Comparison of ENCODE assay signal across 37 cellular contexts in genomic region chr5:97737608-97738007, GRCh38.
"Had no signal": no experiment of that assay in that cellular context is flagged by ENCODE, and none has a peak within 500 bp of the region (broad histone marks: within the 10 kb centered on the region; RNA-seq: fewer than 3 reads in every experiment).

No MANE protein-coding gene starts in this region.

- H3K9me3 ChIP-seq: adrenal gland, ascending aorta, body of pancreas, breast epithelium had no signal

- H3K27ac ChIP-seq: adrenal gland, ascending aorta, body of pancreas, brain microvascular endothelial cell, breast epithelium, cardiac muscle cell had no signal

- H3K4me1 ChIP-seq: adrenal gland, ascending aorta, body of pancreas, breast epithelium had no signal

- H3K4me3 Mint-ChIP-seq: activated naive CD4-positive, alpha-beta T cell treated with anti-CD3 and anti-CD28 coated beads for 36 hours; activated naive CD4-positive, alpha-beta T cell treated with anti-CD3 and anti-CD28 coated beads, Interleukin-2, amount 10 ng/mL, durations not matched to agents 7 days and 5 days; activated naive CD4-positive, alpha-beta T cell treated with anti-CD3 and anti-CD28 coated beads, Interleukin-2, amount 50 U/mL, for 24 hours; activated naive CD8-positive, alpha-beta T cell; activated naive CD8-positive, alpha-beta T cell treated with anti-CD3 and anti-CD28 coated beads for 36 hours; activated naive CD8-positive, alpha-beta T cell treated with anti-CD3 and anti-CD28 coated beads, Interleukin-2, amount 10 ng/mL, durations not matched to agents 7 days and 5 days; activated naive CD8-positive, alpha-beta T cell treated with anti-CD3 and anti-CD28 coated beads, Interleukin-2, amount 50 U/mL, for 24 hours; activated T-cell treated with anti-CD3 and anti-CD28 coated beads, Interleukin-2, amount 50 U/mL, for 24 hours; activated T-cell treated with anti-CD3 and anti-CD28 coated beads, Interleukin-2, amount 50 U/mL, for 4 hours; activated T-cell treated with anti-CD3 and anti-CD28 coated beads, Interleukin-2, amount 50 U/mL, for 72 hours; activated T-helper 1 cell treated with anti-CD3 and anti-CD28 coated beads, Interleukin-12 subunit alpha, Interleukin-12 subunit beta, Interleukin-2, Interleukin-4 antibody, amounts not matched to agents 30 ng/mL and 10 ng/mL and 1 ng/mL, durations not matched to agents 14 hours and 24 hours and 36 hours; activated T-helper 17 cell treated with anti-CD3 and anti-CD28 coated beads, Interleukin-2, amount 50 U/mL, for 72 hours; brain; central memory CD8-positive, alpha-beta T cell had no signal

- H3K4me1 Mint-ChIP-seq: activated naive CD4-positive, alpha-beta T cell treated with anti-CD3 and anti-CD28 coated beads, Interleukin-2, amount 10 ng/mL, durations not matched to agents 7 days and 5 days; activated naive CD4-positive, alpha-beta T cell treated with anti-CD3 and anti-CD28 coated beads, Interleukin-2, amount 50 U/mL, for 24 hours; activated naive CD8-positive, alpha-beta T cell treated with anti-CD3 and anti-CD28 coated beads for 36 hours; activated naive CD8-positive, alpha-beta T cell treated with anti-CD3 and anti-CD28 coated beads, Interleukin-2, amount 10 ng/mL, durations not matched to agents 7 days and 5 days; activated naive CD8-positive, alpha-beta T cell treated with anti-CD3 and anti-CD28 coated beads, Interleukin-2, amount 50 U/mL, for 24 hours; activated T-helper 17 cell treated with anti-CD3 and anti-CD28 coated beads, Interleukin-2, amount 50 U/mL, for 72 hours; brain; central memory CD8-positive, alpha-beta T cell had no signal

- DNase-seq: activated effector memory CD4-positive, alpha-beta T cell treated with anti-CD3 and anti-CD28 coated beads, Interleukin-2, amount 50 U/mL, for 16 hours; activated effector memory CD4-positive, alpha-beta T cell treated with Interleukin-2 at 50 U/mL for 16 hours; activated gamma-delta T cell; activated gamma-delta T cell treated with Interleukin-2 at 50 U/mL for 16 hours; activated naive CD4-positive, alpha-beta T cell; activated naive CD4-positive, alpha-beta T cell treated with anti-CD3 and anti-CD28 coated beads for 36 hours; activated naive CD4-positive, alpha-beta T cell treated with anti-CD3 and anti-CD28 coated beads, Interleukin-2, amount 10 ng/mL, durations not matched to agents 7 days and 5 days; activated naive CD4-positive, alpha-beta T cell treated with anti-CD3 and anti-CD28 coated beads, Interleukin-2, amount 50 U/mL, for 16 hours; activated naive CD4-positive, alpha-beta T cell treated with Interleukin-2 at 50 U/mL for 16 hours; activated naive CD8-positive, alpha-beta T cell treated with anti-CD3 and anti-CD28 coated beads for 36 hours; activated naive CD8-positive, alpha-beta T cell treated with anti-CD3 and anti-CD28 coated beads, Interleukin-2, amount 10 ng/mL, durations not matched to agents 7 days and 5 days; activated naive CD8-positive, alpha-beta T cell treated with anti-CD3 and anti-CD28 coated beads, Interleukin-2, amount 50 U/mL, for 24 hours; activated T-cell treated with anti-CD3 and anti-CD28 coated beads, Interleukin-2, amount 50 U/mL, for 1 hour; activated T-cell treated with anti-CD3 and anti-CD28 coated beads, Interleukin-2, amount 50 U/mL, for 24 hours; activated T-cell treated with anti-CD3 and anti-CD28 coated beads, Interleukin-2, amount 50 U/mL, for 4 hours; activated T-cell treated with anti-CD3 and anti-CD28 coated beads, Interleukin-2, amount 50 U/mL, for 48 hours; activated T-cell treated with anti-CD3 and anti-CD28 coated beads, Interleukin-2, amount 50 U/mL, for 72 hours; adrenal gland; amniotic stem cell; amygdala; anterior cingulate cortex; aorta; body of pancreas; brain microvascular endothelial cell; central memory CD4-positive, alpha-beta T cell; cerebellar nuclear complex had no signal

- H3K36me3 Mint-ChIP-seq: activated naive CD4-positive, alpha-beta T cell treated with anti-CD3 and anti-CD28 coated beads, Interleukin-2, amount 10 ng/mL, durations not matched to agents 7 days and 5 days; activated naive CD4-positive, alpha-beta T cell treated with anti-CD3 and anti-CD28 coated beads, Interleukin-2, amount 50 U/mL, for 24 hours; activated naive CD4-positive, alpha-beta T cell treated with anti-CD3 and anti-CD28 coated beads, Interleukin-2, amount 50 U/mL, for 72 hours; activated naive CD8-positive, alpha-beta T cell; activated naive CD8-positive, alpha-beta T cell treated with anti-CD3 and anti-CD28 coated beads for 36 hours; activated naive CD8-positive, alpha-beta T cell treated with anti-CD3 and anti-CD28 coated beads, Interleukin-2, amount 10 ng/mL, durations not matched to agents 7 days and 5 days; brain had no signal

- H3K27ac Mint-ChIP-seq: activated naive CD4-positive, alpha-beta T cell treated with anti-CD3 and anti-CD28 coated beads for 36 hours; activated naive CD4-positive, alpha-beta T cell treated with anti-CD3 and anti-CD28 coated beads, Interleukin-2, amount 10 ng/mL, durations not matched to agents 7 days and 5 days; activated naive CD4-positive, alpha-beta T cell treated with anti-CD3 and anti-CD28 coated beads, Interleukin-2, amount 50 U/mL, for 24 hours; activated naive CD4-positive, alpha-beta T cell treated with anti-CD3 and anti-CD28 coated beads, Interleukin-2, amount 50 U/mL, for 72 hours; activated naive CD8-positive, alpha-beta T cell; activated naive CD8-positive, alpha-beta T cell treated with anti-CD3 and anti-CD28 coated beads for 36 hours; activated naive CD8-positive, alpha-beta T cell treated with anti-CD3 and anti-CD28 coated beads, Interleukin-2, amount 10 ng/mL, durations not matched to agents 7 days and 5 days; activated naive CD8-positive, alpha-beta T cell treated with anti-CD3 and anti-CD28 coated beads, Interleukin-2, amount 50 U/mL, for 24 hours; activated T-cell treated with anti-CD3 and anti-CD28 coated beads, Interleukin-2, amount 50 U/mL, for 24 hours; activated T-cell treated with anti-CD3 and anti-CD28 coated beads, Interleukin-2, amount 50 U/mL, for 72 hours; activated T-helper 1 cell treated with anti-CD3 and anti-CD28 coated beads, Interleukin-12 subunit alpha, Interleukin-12 subunit beta, Interleukin-2, Interleukin-4 antibody, amounts not matched to agents 30 ng/mL and 10 ng/mL and 1 ng/mL, durations not matched to agents 14 hours and 24 hours and 36 hours; activated T-helper 17 cell treated with anti-CD3 and anti-CD28 coated beads, Interleukin-2, amount 50 U/mL, for 72 hours; activated T-helper 2 cell treated with anti-CD3 and anti-CD28 coated beads, Interferon-gamma antibody, Interleukin-2, Interleukin-4, amounts not matched to agents 10 μg/mL and 5 μg/mL and 100 μg/mL, durations not matched to agents 14 hours and 24 hours and 36 hours; brain had no signal

- H3K36me3 ChIP-seq: adrenal gland, ascending aorta, brain microvascular endothelial cell, breast epithelium, cardiac muscle cell had no signal

- H3K4me3 ChIP-seq: adrenal gland, ascending aorta, body of pancreas, breast epithelium, cardiac muscle cell had no signal

- H3K27me3 Mint-ChIP-seq: activated naive CD4-positive, alpha-beta T cell treated with anti-CD3 and anti-CD28 coated beads, Interleukin-2, amount 10 ng/mL, durations not matched to agents 7 days and 5 days; activated naive CD8-positive, alpha-beta T cell; activated naive CD8-positive, alpha-beta T cell treated with anti-CD3 and anti-CD28 coated beads for 36 hours; activated naive CD8-positive, alpha-beta T cell treated with anti-CD3 and anti-CD28 coated beads, Interleukin-2, amount 10 ng/mL, durations not matched to agents 7 days and 5 days; activated naive CD8-positive, alpha-beta T cell treated with anti-CD3 and anti-CD28 coated beads, Interleukin-2, amount 50 U/mL, for 24 hours; activated T-cell treated with anti-CD3 and anti-CD28 coated beads, Interleukin-2, amount 50 U/mL, for 24 hours; activated T-helper 17 cell treated with anti-CD3 and anti-CD28 coated beads, Interleukin-2, amount 50 U/mL, for 72 hours; brain; central memory CD8-positive, alpha-beta T cell had no signal

- H3K27me3 ChIP-seq: adrenal gland, ascending aorta, body of pancreas, brain microvascular endothelial cell, breast epithelium, cardiac muscle cell had no signal

- ATAC-seq: activated naive CD4-positive, alpha-beta T cell treated with anti-CD3 and anti-CD28 coated beads, Interleukin-2, amount 50 U/mL, for 72 hours; activated naive CD8-positive, alpha-beta T cell treated with anti-CD3 and anti-CD28 coated beads, Interleukin-2, amount 50 U/mL, for 24 hours; activated T-cell treated with anti-CD3 and anti-CD28 coated beads, Interleukin-2, amount 50 U/mL, for 4 hours; activated T-cell treated with anti-CD3 and anti-CD28 coated beads, Interleukin-2, amount 50 U/mL, for 72 hours; activated T-helper 17 cell treated with anti-CD3 and anti-CD28 coated beads, Interleukin-2, amount 50 U/mL, for 72 hours; body of pancreas had no signal

- H3K9me3 Mint-ChIP-seq: activated naive CD4-positive, alpha-beta T cell treated with anti-CD3 and anti-CD28 coated beads for 36 hours; activated naive CD4-positive, alpha-beta T cell treated with anti-CD3 and anti-CD28 coated beads, Interleukin-2, amount 10 ng/mL, durations not matched to agents 7 days and 5 days; activated naive CD4-positive, alpha-beta T cell treated with anti-CD3 and anti-CD28 coated beads, Interleukin-2, amount 50 U/mL, for 72 hours; activated naive CD8-positive, alpha-beta T cell treated with anti-CD3 and anti-CD28 coated beads for 36 hours; activated naive CD8-positive, alpha-beta T cell treated with anti-CD3 and anti-CD28 coated beads, Interleukin-2, amount 10 ng/mL, durations not matched to agents 7 days and 5 days; activated naive CD8-positive, alpha-beta T cell treated with anti-CD3 and anti-CD28 coated beads, Interleukin-2, amount 50 U/mL, for 24 hours; activated T-cell treated with anti-CD3 and anti-CD28 coated beads, Interleukin-2, amount 50 U/mL, for 24 hours; activated T-cell treated with anti-CD3 and anti-CD28 coated beads, Interleukin-2, amount 50 U/mL, for 4 hours; activated T-cell treated with anti-CD3 and anti-CD28 coated beads, Interleukin-2, amount 50 U/mL, for 72 hours; activated T-helper 1 cell treated with anti-CD3 and anti-CD28 coated beads, Interleukin-12 subunit alpha, Interleukin-12 subunit beta, Interleukin-2, Interleukin-4 antibody, amounts not matched to agents 30 ng/mL and 10 ng/mL and 1 ng/mL, durations not matched to agents 14 hours and 24 hours and 36 hours; activated T-helper 17 cell treated with anti-CD3 and anti-CD28 coated beads, Interleukin-2, amount 50 U/mL, for 72 hours; activated T-helper 2 cell treated with anti-CD3 and anti-CD28 coated beads, Interferon-gamma antibody, Interleukin-2, Interleukin-4, amounts not matched to agents 10 μg/mL and 5 μg/mL and 100 μg/mL, durations not matched to agents 14 hours and 24 hours and 36 hours; central memory CD8-positive, alpha-beta T cell had no signal
